ENCODE assay signal across 8 cellular contexts in the genomic region with DNA sequence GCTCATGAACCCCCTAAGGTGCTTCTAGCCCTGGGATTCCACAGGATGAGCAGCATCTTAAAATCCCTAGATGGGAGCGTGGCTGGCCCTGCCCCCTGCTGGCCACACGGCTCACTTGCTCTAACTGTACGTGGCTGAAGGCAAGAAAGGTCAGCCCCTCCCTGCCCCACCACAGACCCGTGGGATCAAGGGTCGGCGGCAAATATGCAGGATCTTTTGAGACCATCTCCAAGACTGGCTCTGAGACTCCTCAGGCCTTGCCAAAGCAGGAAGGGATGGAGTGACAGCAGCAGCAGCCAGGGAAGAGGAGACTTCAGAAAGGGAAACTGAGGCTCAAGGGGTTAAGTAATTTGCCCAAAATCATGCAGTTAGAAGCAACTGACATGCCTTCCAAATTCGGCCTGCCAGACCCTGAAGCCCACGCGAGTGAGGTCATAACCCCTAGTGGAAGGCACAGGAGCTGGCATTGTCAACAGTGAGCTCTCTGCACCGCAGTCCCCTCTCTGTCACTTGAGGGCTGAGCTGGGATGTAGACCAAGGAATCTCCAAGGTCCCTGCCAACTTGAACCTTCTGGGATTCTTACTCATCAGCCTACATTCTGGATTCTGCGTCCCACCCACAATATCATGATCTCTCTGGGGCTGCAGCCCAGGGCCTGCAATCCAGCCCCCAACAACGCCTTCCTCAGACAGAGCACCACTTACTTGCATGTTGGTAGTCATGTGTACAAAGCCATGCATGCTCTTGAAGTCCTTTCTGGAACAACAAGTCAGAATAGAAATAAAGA. TPM values are rescaled to one million over a fixed set of nuclear protein-coding genes. Genes with fewer than 3 reads are reported as not detected.
DNase-seq lines count a peak whose midpoint lies in the region; ATAC-seq and TF ChIP-seq lines count a peak whose summit lies in the region.

No MANE protein-coding gene starts in this region.

- H3K4me1 ChIP-seq in KMS-11 (ENCODE audit: low read depth, poor library complexity, severe bottlenecking) (peaks cover 2% of the 10 kb centered on the region), SK-N-SH (ENCODE audit: control insufficient read depth in 1 of 2, insufficient read depth in 2 of 2, low read depth in 1 of 2, low read length in 1 of 2) (peaks cover 0 to 2% of the 10 kb centered on the region in 2 experiments; a peak in 1 of 4 replicates)

- H3K27ac ChIP-seq in 22Rv1: no peak overlapping the region
- H3K27ac ChIP-seq in KMS-11: no peak overlapping the region
- 0 out of 4 replicates have a peak overlapping the region, but pooled peaks of 1 of the 2 experiments have one; percentile 15 for H3K27ac ChIP-seq in SK-N-SH (ENCODE audit: low read depth in 2 of 2, low read length in 1 of 2)

- H3K4me3 ChIP-seq in GM12875 (ENCODE audit: low read depth, low read length) (no peak overlapping the region), KMS-11 (IDR thresholded peaks at IDR 0.05; ENCODE audit: insufficient read depth, low read depth, low read length) (no peak overlapping the region), SK-N-SH (ENCODE audit: low read depth in 2 of 2, low read length in 1 of 2) (peak overlapping the region in 1 of 2 experiments; percentile 35; a peak in 1 of 4 replicates)

- no peak overlapping the region for H3K9ac ChIP-seq in KMS-11
- no peak overlapping the region for H3K9ac ChIP-seq in SK-N-SH

- no peaks in the 10 kb centered on the region for H3K36me3 Mint-ChIP-seq in activated naive CD4-positive, alpha-beta T cell treated with anti-CD3 and anti-CD28 coated beads, Interleukin-2, amount 10 ng/mL, durations not matched to agents 7 days and 5 days

- H3K79me2 ChIP-seq in KMS-11 (ENCODE audit: insufficient read depth, low read depth) (no peaks in the 10 kb centered on the region), SK-N-SH (ENCODE audit: insufficient read depth) (peaks cover 48% of the 10 kb centered on the region)

- WGBS in SK-N-SH (ENCODE audit: low lambda C conversion rate): 29% methylated on average over 8 of the region's 12 CpGs

- H3F3A ChIP-seq in SK-N-SH (replicated peaks; ENCODE audit: insufficient read depth): peaks cover 9% of the 10 kb centered on the region

- H3K9me3 Mint-ChIP-seq in activated naive CD4-positive, alpha-beta T cell treated with anti-CD3 and anti-CD28 coated beads, Interleukin-2, amount 10 ng/mL, durations not matched to agents 7 days and 5 days: no peaks in the 10 kb centered on the region

- TF ChIP-seq EP300 in SK-N-SH (IDR thresholded peaks at IDR 0.05; ENCODE audit: borderline replicate concordance in 1 of 2, low read depth in 1 of 2, low read length in 1 of 2): no peak

- H3K27me3 Mint-ChIP-seq in activated naive CD4-positive, alpha-beta T cell treated with anti-CD3 and anti-CD28 coated beads, Interleukin-2, amount 10 ng/mL, durations not matched to agents 7 days and 5 days: peaks cover 24% of the 10 kb centered on the region

- CTCF ChIA-PET in SK-N-SH (lab: Yijun Ruan, JAX): interaction anchor here (0.6 to 18.5 kb wide), 40 partner anchors 9 to 436 kb away, joined by 3 to 459 read pairs (median 6); partner anchors contain the start of gene CREB3L1
- CTCF ChIA-PET in activated naive CD4-positive, alpha-beta T cell treated with anti-CD3 and anti-CD28 coated beads, Interleukin-2, amount 10 ng/mL, durations not matched to agents 7 days and 5 days (lab: Charles Lee): interaction anchor here (0.7 to 16.8 kb wide), 28 partner anchors 9 to 537 kb away, joined by 3 to 294 read pairs (median 6); partner anchors contain the start of genes CREB3L1 and DGKZ

- DNase-seq in SK-N-SH (peak; percentile 92), head of caudate nucleus (peak; percentile 65 to 91 (median 82)), posterior cingulate gyrus (peak; percentile 38 to 96 (median 79))
- DNase-seq in activated naive CD4-positive, alpha-beta T cell treated with anti-CD3 and anti-CD28 coated beads, Interleukin-2, amount 10 ng/mL, durations not matched to agents 7 days and 5 days: peak; percentile 78

- peaks cover 20% of the 10 kb centered on the region for H3K4me1 Mint-ChIP-seq in activated naive CD4-positive, alpha-beta T cell treated with anti-CD3 and anti-CD28 coated beads, Interleukin-2, amount 10 ng/mL, durations not matched to agents 7 days and 5 days

- H4K20me1 ChIP-seq in KMS-11 (ENCODE audit: insufficient read depth) (no peaks in the 10 kb centered on the region), SK-N-SH (ENCODE audit: insufficient read depth) (no peaks in the 10 kb centered on the region)

- no peaks in the 10 kb centered on the region for H3K36me3 ChIP-seq in KMS-11 (ENCODE audit: insufficient read depth)
- H3K36me3 ChIP-seq in SK-N-SH (replicated peaks in 1 of 2; ENCODE audit: control insufficient read depth in 1 of 2, insufficient read depth in 2 of 2, low read length in 1 of 2): peaks cover 5 to 43% of the 10 kb centered on the region in 2 experiments

- H3K9me2 ChIP-seq in SK-N-SH: no peaks in the 10 kb centered on the region

- TF ChIP-seq RAD21 in SK-N-SH (IDR thresholded peaks at IDR 0.05; ENCODE audit: low read length): peak; percentile 89

- TF ChIP-seq CTCF in 22Rv1 (IDR thresholded peaks at IDR 0.05): peak; percentile 97
- TF ChIP-seq CTCF in GM12875 (IDR thresholded peaks at IDR 0.05; ENCODE audit: borderline replicate concordance, insufficient read depth, low read depth, low read length): peak; percentile 94
- peak; percentile 95 for TF ChIP-seq CTCF in KMS-11 (conservative IDR thresholded peaks at IDR 0.05; ENCODE audit: low read depth, low read length)
- peak; percentile 93 for TF ChIP-seq CTCF in SK-N-SH (IDR thresholded peaks at IDR 0.05)

- no peaks in the 10 kb centered on the region for H3K27me3 ChIP-seq in KMS-11 (ENCODE audit: insufficient read depth, low read depth)
- H3K27me3 ChIP-seq in SK-N-SH (ENCODE audit: insufficient read depth): no peaks in the 10 kb centered on the region

- POLR2A ChIA-PET in SK-N-SH (lab: Yijun Ruan, JAX): interaction anchor here (1.9 to 3.4 kb wide), 3 partner anchors 66 to 71 kb away, joined by 7 to 14 read pairs (median 7); no protein-coding TSS in a partner anchor

- H3K4me3 Mint-ChIP-seq in activated naive CD4-positive, alpha-beta T cell treated with anti-CD3 and anti-CD28 coated beads, Interleukin-2, amount 10 ng/mL, durations not matched to agents 7 days and 5 days: no peak overlapping the region

- ATAC-seq in HG03280 (IDR thresholded peaks at IDR 0.05; ENCODE audit: unreplicated experiment): no peak

- intact Hi-C loops in head of caudate nucleus (cut with DNase I): no loop called here
- intact Hi-C loops in posterior cingulate gyrus (cut with DNase I): loop anchor here (1.0 kb wide), 1 partner anchor 70 kb away; no protein-coding TSS in a partner anchor

- no peak overlapping the region for H2AFZ ChIP-seq in KMS-11 (ENCODE audit: low read depth)
- H2AFZ ChIP-seq in SK-N-SH (ENCODE audit: low read depth): no peak overlapping the region

- H3K27ac Mint-ChIP-seq in activated naive CD4-positive, alpha-beta T cell treated with anti-CD3 and anti-CD28 coated beads, Interleukin-2, amount 10 ng/mL, durations not matched to agents 7 days and 5 days: no peak overlapping the region

- H3K4me2 ChIP-seq in KMS-11: peak overlapping the region; percentile 50; the same call in 1 of the 2 replicates
- no peak overlapping the region for H3K4me2 ChIP-seq in SK-N-SH

- H3K9me3 ChIP-seq in SK-N-SH: no peaks in the 10 kb centered on the region

TF ChIP-seq in SK-N-SH, 30 proteins besides CTCF, POLR2A, EP300 and RAD21:
- TF ChIP-seq ELF1 (IDR thresholded peaks at IDR 0.05): no peak
- no peak for TF ChIP-seq MEF2A (IDR thresholded peaks at IDR 0.05; ENCODE audit: borderline replicate concordance, low read depth)
- no peak for TF ChIP-seq EZH2phosphoT487 (IDR thresholded peaks at IDR 0.05; ENCODE audit: borderline replicate concordance, low read depth)
- TF ChIP-seq SMC3 (IDR thresholded peaks at IDR 0.05; ENCODE audit: low read depth, low read length): peak; percentile 94
TF ChIP-seq in SK-N-SH: peak in this region for 1.

RNA-seq across cellular contexts. Expression of gene CREB3L1, which starts 31.4 kb away (rescaled TPM):
- polyA plus RNA-seq in SK-N-SH (2012; rRNA removed): 5.6 and 14.0 TPM in 2 replicates
- 9.9 and 13.3 TPM in 2 replicates for polyA plus RNA-seq in SK-N-SH (2012; cell fraction: cytosol; rRNA removed)
- polyA plus RNA-seq in SK-N-SH (2012; cell fraction: nucleus; rRNA removed): 14.7 and 17.4 TPM in 2 replicates

RNA-seq across cellular contexts. Expression of gene DGKZ, which starts 38.4 kb away (rescaled TPM):
- polyA plus RNA-seq in SK-N-SH (2012; rRNA removed): 23.9 and 33.2 TPM in 2 replicates
- 9.1 and 17.5 TPM in 2 replicates for polyA plus RNA-seq in SK-N-SH (2012; cell fraction: cytosol; rRNA removed)
- polyA plus RNA-seq in SK-N-SH (2012; cell fraction: nucleus; rRNA removed): 80.1 and 95.5 TPM in 2 replicates
